In genomic region chr9:30048396-30048795, GRCh38 we compare ENCODE assay signal across 20 cellular contexts.
"Had no signal": no experiment of that assay in that cellular context is flagged by ENCODE, and none has a peak within 500 bp of the region (broad histone marks: within the 10 kb centered on the region; RNA-seq: fewer than 3 reads in every experiment).

No MANE protein-coding gene starts in this region.

- H3K4me3 ChIP-seq: coronary artery, dorsolateral prefrontal cortex, esophagus muscularis mucosa, gastrocnemius medialis, heart right ventricle, left lung, lower lobe of right lung, mucosa of descending colon had no signal

- H3K4me1 ChIP-seq: esophagus muscularis mucosa, foreskin keratinocyte, gastrocnemius medialis, heart right ventricle, left lung, lower lobe of right lung had no signal

- H3K4me1 Mint-ChIP-seq: naive B cell had no signal

- H3K36me3 Mint-ChIP-seq: mesothelial cell of epicardium, naive B cell had no signal

- H3K27me3 ChIP-seq: esophagus muscularis mucosa, foreskin keratinocyte, gastrocnemius medialis, heart right ventricle, left lung had no signal

- H3K27ac Mint-ChIP-seq: mesothelial cell of epicardium, naive B cell had no signal

- H3K9me3 ChIP-seq: esophagus muscularis mucosa, gastrocnemius medialis, left lung, lower lobe of right lung, mucosa of descending colon had no signal

- H3K36me3 ChIP-seq: esophagus muscularis mucosa, gastrocnemius medialis, heart right ventricle, left lung, lower lobe of right lung had no signal

- DNase-seq: dermis blood vessel endothelial cell; dorsolateral prefrontal cortex; effector CD4-positive, alpha-beta T cell; effector memory CD4-positive, alpha-beta T cell; foreskin keratinocyte; gastrocnemius medialis; glutamatergic neuron; head of caudate nucleus; heart right ventricle; hippocampal formation; left cardiac atrium; left lung; left ventricle myocardium superior; lower lobe of right lung; mesenchymal stem cell; mucosa of descending colon; naive B cell had no signal

- H3K9me3 Mint-ChIP-seq: mesothelial cell of epicardium had no signal

- H3K4me3 Mint-ChIP-seq: mesothelial cell of epicardium, naive B cell had no signal

- ATAC-seq: foreskin keratinocyte, gastrocnemius medialis, heart right ventricle, left cardiac atrium, left lung, left ventricle myocardium superior, mucosa of descending colon had no signal

- H3K27ac ChIP-seq: coronary artery, dorsolateral prefrontal cortex, esophagus muscularis mucosa, foreskin keratinocyte, gastrocnemius medialis, heart right ventricle, left lung, lower lobe of right lung had no signal

- H3K27me3 Mint-ChIP-seq: naive B cell had no signal
